ENCODE assay signal across 8 cellular contexts in genomic region chr3:4825572-4826236, GRCh38.
A peak's percentile ranks its signal among the peaks of the same experiment; 100 is the strongest.
DNase-seq lines count a peak whose midpoint lies in the region; ATAC-seq and TF ChIP-seq lines count a peak whose summit lies in the region.

No MANE protein-coding gene starts in this region.

- H2BK15ac ChIP-seq in neuronal stem cell (ENCODE audit: low read length), result no peak overlapping the region

- peak in 3 of 5 donors; percentile 41 to 53 (median 50) for DNase-seq in CD4-positive, alpha-beta memory T cell
- DNase-seq in T-cell (peak in 10 of 34 experiments; percentile 8 to 42 (median 24)), epithelial cell of esophagus (ENCODE audit: low read depth) (peak; percentile 27), neuronal stem cell (ENCODE audit: low spot score) (no peak), hippocampal formation (lab: John Stamatoyannopoulos, UW) (no peak), NCI-H146 treated with DMSO at 0.1 percent for 48 hours (lab: John Stamatoyannopoulos, UW; ENCODE audit: unreplicated experiment) (no peak)

- peak overlapping the region; percentile 4 to 39 for H3K4me3 ChIP-seq in CD4-positive, alpha-beta memory T cell (ENCODE audit: low read length in 2 of 2)
- H3K4me3 ChIP-seq in epithelial cell of esophagus (ENCODE audit: low read length) (no peak overlapping the region), neuronal stem cell (ENCODE audit: low read length in 2 of 2) (no peak overlapping the region)

- H3K4me1 Mint-ChIP-seq in CD4-positive, alpha-beta memory T cell, result peaks cover 71 to 97% (median 92%) of the 10 kb centered on the region in 4 donors
- peaks cover 95 to 97% (median 97%) of the 10 kb centered on the region in 3 donors for H3K4me1 Mint-ChIP-seq in T-cell

- no peak overlapping the region for H3K9ac ChIP-seq in neuronal stem cell (ENCODE audit: low read depth, low read length, poor library complexity)

- H3K18ac ChIP-seq in neuronal stem cell (ENCODE audit: low read length), result peak overlapping the region; percentile 11

- peaks cover 6 to 8% of the 10 kb centered on the region in 2 donors for H3K36me3 Mint-ChIP-seq in CD4-positive, alpha-beta memory T cell
- H3K36me3 Mint-ChIP-seq in T-cell, result peaks cover 22% of the 10 kb centered on the region

- no peaks in the 10 kb centered on the region for H3K27me3 Mint-ChIP-seq in CD4-positive, alpha-beta memory T cell
- no peaks in the 10 kb centered on the region for H3K27me3 Mint-ChIP-seq in T-cell

- intact Hi-C loops in CD4-positive, alpha-beta memory T cell (cut with micrococcal nuclease), result no loop called here

- H3K36me3 ChIP-seq in CD4-positive, alpha-beta memory T cell (ENCODE audit: insufficient read depth, low read length), result no peaks in the 10 kb centered on the region
- H3K36me3 ChIP-seq in neuronal stem cell (replicated peaks in 1 of 2; ENCODE audit: control insufficient read depth in 2 of 2, insufficient read depth in 2 of 2, low read length in 2 of 2), result no peaks in the 10 kb centered on the region

- no peak overlapping the region for H2AFZ ChIP-seq in neuronal stem cell (ENCODE audit: low read length)

- H3K4me1 ChIP-seq in CD4-positive, alpha-beta memory T cell (ENCODE audit: insufficient read depth, low read length), result peaks cover 100% of the 10 kb centered on the region
- peaks cover 0 to 3% of the 10 kb centered on the region in 2 donors for H3K4me1 ChIP-seq in neuronal stem cell (ENCODE audit: control insufficient read depth in 2 of 2, insufficient read depth in 1 of 2, low read depth in 1 of 2, low read length in 2 of 2)

- H3K9me3 Mint-ChIP-seq in CD4-positive, alpha-beta memory T cell, result peaks cover 0 to 2% (median 0%) of the 10 kb centered on the region in 8 donors
- no peaks in the 10 kb centered on the region for H3K9me3 Mint-ChIP-seq in T-cell

- ATAC-seq in T-cell (replicated peaks in 1 of 4), result peak in 3 of 4 experiments; percentile 41 to 53 (median 41)
- no peak for ATAC-seq in HG02885 (IDR thresholded peaks at IDR 0.05; ENCODE audit: poor library complexity, unreplicated experiment)
- no peak for ATAC-seq in GM19328 (IDR thresholded peaks at IDR 0.05; ENCODE audit: unreplicated experiment)

- no peaks in the 10 kb centered on the region for H3K27me3 ChIP-seq in CD4-positive, alpha-beta memory T cell (ENCODE audit: insufficient read depth, low read length)
- H3K27me3 ChIP-seq in neuronal stem cell (ENCODE audit: control insufficient read depth in 3 of 3, insufficient read depth in 3 of 3, low read depth in 1 of 3, low read length in 3 of 3), result no peaks in the 10 kb centered on the region

- no peak overlapping the region for H4K8ac ChIP-seq in neuronal stem cell (ENCODE audit: low read depth, low read length)

- no peak overlapping the region for H3K4ac ChIP-seq in neuronal stem cell (ENCODE audit: low read length)

- H3K27ac Mint-ChIP-seq in CD4-positive, alpha-beta memory T cell, result peak overlapping the region; percentile 88 to 98 (median 95)
- peak overlapping the region; percentile 92 to 98 for H3K27ac Mint-ChIP-seq in T-cell

- H3K79me1 ChIP-seq in neuronal stem cell (ENCODE audit: low read depth, low read length), result no peaks in the 10 kb centered on the region

- H4K91ac ChIP-seq in neuronal stem cell (ENCODE audit: low read depth, low read length, poor library complexity), result no peak overlapping the region

- peak overlapping the region; percentile 74 to 94 (median 88) for H3K4me3 Mint-ChIP-seq in CD4-positive, alpha-beta memory T cell
- peak overlapping the region; percentile 58 to 82 (median 76) for H3K4me3 Mint-ChIP-seq in T-cell

- POLR2A ChIA-PET in CD4-positive, alpha-beta memory T cell (lab: Charles Lee; ENCODE audit: partially characterized antibody), result interaction anchor here (0.9 to 12.7 kb wide), 8 partner anchors 9 to 369 kb away, joined by 3 to 254 read pairs (median 6); partner anchors contain the start of gene BHLHE40
- POLR2A ChIA-PET in T-cell (lab: Charles Lee), result no interaction called here

- CTCF ChIA-PET in CD4-positive, alpha-beta memory T cell (lab: Charles Lee; ENCODE audit: partially characterized antibody), result interaction anchor here (0.6 to 2.6 kb wide), 12 partner anchors 9 to 203 kb away, joined by 3 to 16 read pairs (median 4); partner anchors contain the start of gene BHLHE40
- CTCF ChIA-PET in T-cell (lab: Charles Lee), result no interaction called here

- no peak overlapping the region for H3K4me2 ChIP-seq in neuronal stem cell (ENCODE audit: insufficient read depth, low read length, poor library complexity, severe bottlenecking)

- no peak overlapping the region for H2BK12ac ChIP-seq in neuronal stem cell (ENCODE audit: low read length)

- H2BK5ac ChIP-seq in neuronal stem cell (ENCODE audit: low read length), result no peak overlapping the region

- no CpG with 5 or more reads among the region's 12 CpGs for WGBS in neuronal stem cell (ENCODE audit: extremely low coverage in 2 of 2, insufficient read length in 2 of 2, insufficient replicate concordance in 1 of 2), 2 donors

- no peak overlapping the region for H3K14ac ChIP-seq in neuronal stem cell (ENCODE audit: low read length)

- no peak overlapping the region for H2AK5ac ChIP-seq in neuronal stem cell (ENCODE audit: low read depth, low read length)

- no peaks in the 10 kb centered on the region for H3K9me3 ChIP-seq in CD4-positive, alpha-beta memory T cell (ENCODE audit: control insufficient read depth in 1 of 2, low read length in 2 of 2)
- H3K9me3 ChIP-seq in neuronal stem cell (replicated peaks in 1 of 2; ENCODE audit: control insufficient read depth in 2 of 2, insufficient read depth in 1 of 2, low read depth in 1 of 2, low read length in 2 of 2), result no peaks in the 10 kb centered on the region

- no peak overlapping the region for H2BK120ac ChIP-seq in neuronal stem cell (ENCODE audit: low read depth, low read length)

- TF ChIP-seq CTCF in epithelial cell of esophagus (IDR thresholded peaks at IDR 0.05; ENCODE audit: insufficient read depth, low read depth, low read length, missing control alignments), result no peak

- peak overlapping the region; percentile 33 for H3K27ac ChIP-seq in CD4-positive, alpha-beta memory T cell (ENCODE audit: low read depth, low read length)
- no peak overlapping the region for H3K27ac ChIP-seq in neuronal stem cell (replicated peaks; ENCODE audit: low read length)

- H3K23ac ChIP-seq in neuronal stem cell (ENCODE audit: low read depth, low read length, poor library complexity), result peak overlapping the region; percentile 40

Comparison
In these comparisons a context has a peak if more than half of its experiments do, and no peak if none do; other contexts are left out.
1. DNase-seq: peak in CD4-positive, alpha-beta memory T cell (3 of 5) and epithelial cell of esophagus (single experiment); none in neuronal stem cell (single experiment), hippocampal formation (0 of 2) and NCI-H146 treated with DMSO at 0.1 percent for 48 hours (single experiment).
2. H3K4me3 ChIP-seq: peak in CD4-positive, alpha-beta memory T cell (2 of 2); none in epithelial cell of esophagus (single experiment) and neuronal stem cell (0 of 2).
3. ATAC-seq: peak in T-cell (3 of 4); none in HG02885 (single experiment) and GM19328 (single experiment).